ENCODE assay signal across 28 cellular contexts in the genomic region with DNA sequence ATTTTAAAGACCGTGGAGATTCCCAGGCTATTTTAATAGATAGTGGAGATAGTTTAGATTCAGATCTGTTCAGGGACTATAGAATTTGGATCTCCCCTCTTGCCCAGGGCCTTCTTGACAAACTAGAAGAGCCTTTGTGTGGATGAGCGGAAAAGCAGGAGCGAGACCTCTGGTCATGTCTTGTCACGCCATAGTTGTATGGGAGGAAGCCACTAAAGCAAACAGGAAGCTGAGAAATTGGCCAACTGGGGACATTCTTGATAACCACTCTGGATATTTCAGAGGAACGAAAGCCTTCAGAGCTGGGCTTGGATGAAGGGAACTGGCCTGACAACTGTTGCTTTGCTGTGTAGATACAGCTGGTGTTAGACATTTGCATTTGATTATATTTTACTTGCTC.
"Had no signal": no experiment of that assay in that cellular context is flagged by ENCODE, and none has a peak within 500 bp of the region (broad histone marks: within the 10 kb centered on the region; RNA-seq: fewer than 3 reads in every experiment).

No MANE protein-coding gene starts in this region.

- H3K4me3 ChIP-seq: ascending aorta, body of pancreas, SJCRH30 had no signal

- H3K36me3 ChIP-seq: ascending aorta, SJCRH30 had no signal

- H3K4me1 ChIP-seq: ascending aorta, body of pancreas, SJCRH30 had no signal

- ATAC-seq: activated naive CD4-positive, alpha-beta T cell treated with anti-CD3 and anti-CD28 coated beads, Interleukin-2, amount 50 U/mL, for 72 hours; activated naive CD8-positive, alpha-beta T cell treated with anti-CD3 and anti-CD28 coated beads, Interleukin-2, amount 50 U/mL, for 24 hours; activated T-cell treated with anti-CD3 and anti-CD28 coated beads, Interleukin-2, amount 50 U/mL, for 4 hours; body of pancreas; Panc1; WTC11 had no signal

- H3K9me3 ChIP-seq: ascending aorta, body of pancreas, SJCRH30, SK-N-SH had no signal

- H3K27me3 ChIP-seq: ascending aorta, body of pancreas, SJCRH30 had no signal

- DNase-seq: activated CD4-positive, alpha-beta T cell treated with anti-CD3 and anti-CD28 coated beads for 48 hours; activated CD4-positive, alpha-beta T cell treated with anti-CD3 and anti-CD28 coated beads, Interleukin-2, amount 50 U/mL, for 4 hours; activated CD4-positive, CD25-positive, alpha-beta regulatory T cell treated with anti-CD3 and anti-CD28 coated beads, Interleukin-2, amount 50 U/mL, for 72 hours; activated effector memory CD4-positive, alpha-beta T cell treated with anti-CD3 and anti-CD28 coated beads, Interleukin-2, amount 50 U/mL, for 16 hours; activated naive CD4-positive, alpha-beta T cell treated with Interleukin-2 at 50 U/mL for 16 hours; activated naive CD8-positive, alpha-beta T cell treated with anti-CD3 and anti-CD28 coated beads, Interleukin-2, amount 50 U/mL, for 24 hours; activated T-cell treated with anti-CD3 and anti-CD28 coated beads, Interleukin-2, amount 50 U/mL, for 4 hours; amniotic stem cell; body of pancreas; Kasumi-1; NCI-H1105 treated with DMSO at 0.1 percent for 48 hours; NCI-H1436 treated with DMSO at 0.1 percent for 48 hours; NCI-H187; NCI-H2081 treated with DMSO at 0.1 percent for 48 hours; NCI-H2227 treated with DMSO at 0.1 percent for 48 hours; NCI-H446 treated with DMSO at 0.1 percent for 48 hours; NCI-H526; NCI-H82; OCI-M1; Right ventricle myocardium superior; SJCRH30; SK-N-SH; SW 1271 had no signal

- H3K27ac ChIP-seq: ascending aorta, body of pancreas, RWPE1, SJCRH30 had no signal
